ENCODE assay signal across 11 cellular contexts in genomic region chr11:7538023-7538422, GRCh38. TPM values are rescaled to one million over a fixed set of nuclear protein-coding genes. Genes with fewer than 3 reads are reported as not detected.
A peak's percentile ranks its signal among the peaks of the same experiment; 100 is the strongest.
DNase-seq lines count a peak whose midpoint lies in the region; ATAC-seq and TF ChIP-seq lines count a peak whose summit lies in the region.
"Had no signal": no experiment of that assay in that cellular context is flagged by ENCODE, and none has a peak within 500 bp of the region (broad histone marks: within the 10 kb centered on the region; RNA-seq: fewer than 3 reads in every experiment).

No MANE protein-coding gene starts in this region.

- peak; percentile 19 to 35 for DNase-seq in activated T-cell treated with anti-CD3 and anti-CD28 coated beads, Interleukin-2, amount 50 U/mL, for 72 hours
- no peak for DNase-seq in activated T-cell treated with anti-CD3 and anti-CD28 coated beads, Interleukin-2, amount 50 U/mL, for 24 hours
- peak; percentile 52 for DNase-seq in activated naive CD8-positive, alpha-beta T cell treated with anti-CD3 and anti-CD28 coated beads, Interleukin-2, amount 10 ng/mL, durations not matched to agents 7 days and 5 days
- DNase-seq in medulla oblongata (ENCODE audit: extremely low spot score) (peak; percentile 49), thyroid gland (no peak), DMS 273 (lab: John Stamatoyannopoulos, UW; ENCODE audit: unreplicated experiment) (no peak), mesenteric fat pad (ENCODE audit: low spot score) (no peak), OCI-LY7 (ENCODE audit: low spot score) (no peak)
- DNase-seq: NCI-H146; SK-N-SH; stimulated activated naive B cell treated with anti-CD40 and anti-IgM and Interleukin-4, amounts not matched to agents 10 μg/mL and 1 μg/mL and 100 μg/mL, for 72 hours had no signal

- CTCF ChIA-PET in OCI-LY7 (lab: Charles Lee; ENCODE audit: unreplicated experiment): no interaction called here

- H3K27me3 ChIP-seq in thyroid gland: no peaks in the 10 kb centered on the region

- peaks cover 58% of the 10 kb centered on the region; the same call in 1 of the 2 replicates for H4K20me1 ChIP-seq in OCI-LY7 (ENCODE audit: insufficient read depth, low read length)

- TF ChIP-seq POLR2A in thyroid gland (IDR thresholded peaks at IDR 0.05): no peak

- H3K4me1 Mint-ChIP-seq in activated T-cell treated with anti-CD3 and anti-CD28 coated beads, Interleukin-2, amount 50 U/mL, for 72 hours (ENCODE audit: low read depth): peaks cover 60% of the 10 kb centered on the region
- peaks cover 27% of the 10 kb centered on the region for H3K4me1 Mint-ChIP-seq in activated T-cell treated with anti-CD3 and anti-CD28 coated beads, Interleukin-2, amount 50 U/mL, for 24 hours (ENCODE audit: low read depth)
- peaks cover 63% of the 10 kb centered on the region for H3K4me1 Mint-ChIP-seq in activated naive CD8-positive, alpha-beta T cell treated with anti-CD3 and anti-CD28 coated beads, Interleukin-2, amount 10 ng/mL, durations not matched to agents 7 days and 5 days

- intact Hi-C loops in thyroid gland (cut with DNase I) (no loop called here), OCI-LY7 (cut with micrococcal nuclease; ENCODE audit: unreplicated experiment) (no loop called here)

- peaks cover 7% of the 10 kb centered on the region for H3K27me3 Mint-ChIP-seq in activated T-cell treated with anti-CD3 and anti-CD28 coated beads, Interleukin-2, amount 50 U/mL, for 72 hours (ENCODE audit: low read depth)
- peaks cover 3% of the 10 kb centered on the region for H3K27me3 Mint-ChIP-seq in activated T-cell treated with anti-CD3 and anti-CD28 coated beads, Interleukin-2, amount 50 U/mL, for 24 hours
- peaks cover 5% of the 10 kb centered on the region for H3K27me3 Mint-ChIP-seq in activated naive CD8-positive, alpha-beta T cell treated with anti-CD3 and anti-CD28 coated beads, Interleukin-2, amount 10 ng/mL, durations not matched to agents 7 days and 5 days

- peaks cover 96% of the 10 kb centered on the region for H3K79me2 ChIP-seq in OCI-LY7 (ENCODE audit: insufficient read depth, low read depth, low read length)

- peak overlapping the region; percentile 55 to 62 for H3K4me3 Mint-ChIP-seq in activated T-cell treated with anti-CD3 and anti-CD28 coated beads, Interleukin-2, amount 50 U/mL, for 72 hours
- no peak overlapping the region for H3K4me3 Mint-ChIP-seq in activated T-cell treated with anti-CD3 and anti-CD28 coated beads, Interleukin-2, amount 50 U/mL, for 24 hours
- H3K4me3 Mint-ChIP-seq in activated naive CD8-positive, alpha-beta T cell treated with anti-CD3 and anti-CD28 coated beads, Interleukin-2, amount 10 ng/mL, durations not matched to agents 7 days and 5 days: peak overlapping the region; percentile 73
- H3K4me3 Mint-ChIP-seq: stimulated activated naive B cell treated with anti-CD40 and anti-IgM and Interleukin-4, amounts not matched to agents 10 μg/mL and 1 μg/mL and 100 μg/mL, for 72 hours had no signal

- H3K9me3 ChIP-seq in thyroid gland (no peaks in the 10 kb centered on the region), OCI-LY7 (ENCODE audit: low read length) (no peaks in the 10 kb centered on the region)
- H3K9me3 ChIP-seq: SK-N-SH had no signal

- no peak overlapping the region for H3K4me2 ChIP-seq in OCI-LY7 (ENCODE audit: low read length)
- H3K4me2 ChIP-seq: SK-N-SH had no signal

- H3K9me2 ChIP-seq in OCI-LY7 (ENCODE audit: insufficient read depth, low read length): no peaks in the 10 kb centered on the region
- H3K9me2 ChIP-seq: SK-N-SH had no signal

- no peaks in the 10 kb centered on the region for H3K9me3 Mint-ChIP-seq in activated T-cell treated with anti-CD3 and anti-CD28 coated beads, Interleukin-2, amount 50 U/mL, for 72 hours
- H3K9me3 Mint-ChIP-seq in activated T-cell treated with anti-CD3 and anti-CD28 coated beads, Interleukin-2, amount 50 U/mL, for 24 hours: no peaks in the 10 kb centered on the region
- H3K9me3 Mint-ChIP-seq in activated naive CD8-positive, alpha-beta T cell treated with anti-CD3 and anti-CD28 coated beads, Interleukin-2, amount 10 ng/mL, durations not matched to agents 7 days and 5 days: peaks cover 2% of the 10 kb centered on the region

- H3K36me3 ChIP-seq in thyroid gland: no peaks in the 10 kb centered on the region
- peaks cover 53% of the 10 kb centered on the region for H3K36me3 ChIP-seq in OCI-LY7 (ENCODE audit: insufficient read depth, low read length)

- no peaks in the 10 kb centered on the region for H3K36me3 Mint-ChIP-seq in activated T-cell treated with anti-CD3 and anti-CD28 coated beads, Interleukin-2, amount 50 U/mL, for 72 hours (ENCODE audit: insufficient read depth in 2 of 2)
- no peaks in the 10 kb centered on the region for H3K36me3 Mint-ChIP-seq in activated T-cell treated with anti-CD3 and anti-CD28 coated beads, Interleukin-2, amount 50 U/mL, for 24 hours (ENCODE audit: low read depth)
- H3K36me3 Mint-ChIP-seq in activated naive CD8-positive, alpha-beta T cell treated with anti-CD3 and anti-CD28 coated beads, Interleukin-2, amount 10 ng/mL, durations not matched to agents 7 days and 5 days: peaks cover 10% of the 10 kb centered on the region

- H3K4me1 ChIP-seq in thyroid gland (peaks cover 70 to 94% of the 10 kb centered on the region in 2 donors), OCI-LY7 (ENCODE audit: insufficient read depth, low read length, poor library complexity, severe bottlenecking) (peaks cover 31% of the 10 kb centered on the region)

- H3K4me3 ChIP-seq in thyroid gland (replicated peaks in 1 of 3): no peak overlapping the region
- no peak overlapping the region for H3K4me3 ChIP-seq in OCI-LY7 (ENCODE audit: low read depth, low read length, poor library complexity, severe bottlenecking)

- H2AFZ ChIP-seq in OCI-LY7 (ENCODE audit: low read length): no peak overlapping the region

- 63 to 75% methylated on average over 8 of the region's 8 CpGs for WGBS in thyroid gland, 2 donors

- TF ChIP-seq CTCF in thyroid gland (IDR thresholded peaks at IDR 0.05) (no peak), OCI-LY7 (conservative IDR thresholded peaks at IDR 0.05; ENCODE audit: low read length) (no peak)

- peak overlapping the region; percentile 1 for H3K27ac Mint-ChIP-seq in activated T-cell treated with anti-CD3 and anti-CD28 coated beads, Interleukin-2, amount 50 U/mL, for 72 hours
- no peak overlapping the region for H3K27ac Mint-ChIP-seq in activated T-cell treated with anti-CD3 and anti-CD28 coated beads, Interleukin-2, amount 50 U/mL, for 24 hours
- peak overlapping the region; percentile 73 for H3K27ac Mint-ChIP-seq in activated naive CD8-positive, alpha-beta T cell treated with anti-CD3 and anti-CD28 coated beads, Interleukin-2, amount 10 ng/mL, durations not matched to agents 7 days and 5 days
- H3K27ac Mint-ChIP-seq: stimulated activated naive B cell treated with anti-CD40 and anti-IgM and Interleukin-4, amounts not matched to agents 10 μg/mL and 1 μg/mL and 100 μg/mL, for 72 hours had no signal

- no TSS peak for BruUV-seq in OCI-LY7 (replicated peaks; lab: Mats Ljungman, UMichigan)

- H3K27ac ChIP-seq in thyroid gland (peak overlapping the region; percentile 79 to 85 (median 79)), OCI-LY7 (ENCODE audit: low read depth, low read length, poor library complexity, severe bottlenecking) (no peak overlapping the region)

- POLR2A ChIA-PET in activated naive CD8-positive, alpha-beta T cell treated with anti-CD3 and anti-CD28 coated beads, Interleukin-2, amount 10 ng/mL, durations not matched to agents 7 days and 5 days (lab: Charles Lee): interaction anchor here (1.1 to 1.9 kb wide), 3 partner anchors 10 to 25 kb away, joined by 3 to 5 read pairs (median 3); no protein-coding TSS in a partner anchor
- POLR2A ChIA-PET in OCI-LY7 (lab: Charles Lee): interaction anchor here (1.7 kb wide), 1 partner anchor 17 kb away, joined by 5 read pairs; no protein-coding TSS in a partner anchor

- peak; percentile 79 to 88 for ATAC-seq in activated T-cell treated with anti-CD3 and anti-CD28 coated beads, Interleukin-2, amount 50 U/mL, for 72 hours (replicated peaks in 1 of 2)
- ATAC-seq in activated naive CD8-positive, alpha-beta T cell treated with anti-CD3 and anti-CD28 coated beads, Interleukin-2, amount 10 ng/mL, durations not matched to agents 7 days and 5 days (ENCODE audit: low read depth): peak; percentile 89
- ATAC-seq: stimulated activated naive B cell treated with anti-CD40 and anti-IgM and Interleukin-4, amounts not matched to agents 10 μg/mL and 1 μg/mL and 100 μg/mL, for 72 hours had no signal

RNA-seq across cellular contexts. Expression of gene PPFIBP2, which starts 24.2 kb away (rescaled TPM):
- total RNA-seq in activated T-cell treated with anti-CD3 and anti-CD28 coated beads, Interleukin-2, amount 50 U/mL, for 72 hours: 10 to 100 TPM; 27.5 to 30.6 TPM
- total RNA-seq in activated naive CD8-positive, alpha-beta T cell treated with anti-CD3 and anti-CD28 coated beads, Interleukin-2, amount 10 ng/mL, durations not matched to agents 7 days and 5 days: 10 to 100 TPM; 19.9 to 25.7 TPM
- total RNA-seq in thyroid gland: 10 to 100 TPM; 64.3 to 91.9 (median 71.6) TPM
- 37.5 TPM for total RNA-seq in mesenteric fat pad
- 102 and 129 TPM in 2 replicates for total RNA-seq in OCI-LY7 (2014; rRNA removed; shearing (Covaris generic))
- 182 and 196 TPM in 2 replicates for total RNA-seq in OCI-LY7 (2022)

RNA-seq across cellular contexts. Expression of gene OLFML1, which starts 52.7 kb away (rescaled TPM):
- total RNA-seq in activated T-cell treated with anti-CD3 and anti-CD28 coated beads, Interleukin-2, amount 50 U/mL, for 72 hours: not detected
- not detected for total RNA-seq in activated naive CD8-positive, alpha-beta T cell treated with anti-CD3 and anti-CD28 coated beads, Interleukin-2, amount 10 ng/mL, durations not matched to agents 7 days and 5 days
- total RNA-seq in thyroid gland: 10 to 100 TPM in 1 of 4 donors, 1 to 10 TPM in 3; 2.7 to 11.0 (median 5.8) TPM
- total RNA-seq in mesenteric fat pad: 6.7 TPM
- not detected in 2 replicates for total RNA-seq in OCI-LY7 (2014; rRNA removed; shearing (Covaris generic))
- total RNA-seq in OCI-LY7 (2022): not detected in 2 replicates

Comparison
In these comparisons a context has a peak if more than half of its experiments do, and no peak if none do; other contexts are left out.
1. DNase-seq: peak in activated T-cell treated with anti-CD3 and anti-CD28 coated beads, Interleukin-2, amount 50 U/mL, for 72 hours (2 of 2), activated naive CD8-positive, alpha-beta T cell treated with anti-CD3 and anti-CD28 coated beads, Interleukin-2, amount 10 ng/mL, durations not matched to agents 7 days and 5 days (single experiment) and medulla oblongata (single experiment); none in activated T-cell treated with anti-CD3 and anti-CD28 coated beads, Interleukin-2, amount 50 U/mL, for 24 hours (single experiment), thyroid gland (0 of 2), DMS 273 (single experiment), mesenteric fat pad (single experiment) and OCI-LY7 (single experiment).